In the genomic region with DNA sequence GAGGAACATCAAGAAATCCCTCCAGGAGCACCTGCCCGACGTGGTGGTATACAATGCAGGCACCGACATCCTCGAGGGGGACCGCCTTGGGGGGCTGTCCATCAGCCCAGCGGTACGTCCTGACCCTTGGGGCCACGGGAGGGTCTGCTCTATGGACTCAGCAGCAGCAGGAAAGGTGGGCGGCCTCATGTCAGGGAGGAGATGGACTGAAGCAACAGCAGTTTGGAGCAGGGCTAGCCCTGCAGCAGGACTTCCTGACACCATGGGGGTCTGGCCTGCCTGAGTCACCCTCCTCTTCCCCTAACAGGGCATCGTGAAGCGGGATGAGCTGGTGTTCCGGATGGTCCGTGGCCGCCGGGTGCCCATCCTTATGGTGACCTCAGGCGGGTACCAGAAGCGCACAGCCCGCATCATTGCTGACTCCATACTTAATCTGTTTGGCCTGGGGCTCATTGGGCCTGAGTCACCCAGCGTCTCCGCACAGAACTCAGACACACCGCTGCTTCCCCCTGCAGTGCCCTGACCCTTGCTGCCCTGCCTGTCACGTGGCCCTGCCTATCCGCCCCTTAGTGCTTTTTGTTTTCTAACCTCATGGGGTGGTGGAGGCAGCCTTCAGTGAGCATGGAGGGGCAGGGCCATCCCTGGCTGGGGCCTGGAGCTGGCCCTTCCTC, we compare ENCODE assay signal across 18 cellular contexts. TPM values are rescaled to one million over a fixed set of nuclear protein-coding genes. Genes with fewer than 3 reads are reported as not detected.
DNase-seq lines count a peak whose midpoint lies in the region; ATAC-seq and TF ChIP-seq lines count a peak whose summit lies in the region.
"Had no signal": no experiment of that assay in that cellular context is flagged by ENCODE, and none has a peak within 500 bp of the region (broad histone marks: within the 10 kb centered on the region; RNA-seq: fewer than 3 reads in every experiment).

No MANE protein-coding gene starts in this region.

- peak; percentile 71 for DNase-seq in MCF 10A (ENCODE audit: unreplicated experiment)
- DNase-seq in breast epithelium (ENCODE audit: low spot score in 2 of 2): no peak
- no peak for DNase-seq in RWPE2 (ENCODE audit: low spot score)
- DNase-seq in foreskin keratinocyte: peak in 1 of 2 donors; percentile 78
- peak; percentile 48 for DNase-seq in upper lobe of right lung
- DNase-seq in SIG-M5 (lab: John Stamatoyannopoulos, UW): no peak
- no peak for DNase-seq in RPMI8226
- no peak for DNase-seq in CD8-positive, alpha-beta T cell
- DNase-seq: activated CD4-positive, CD25-positive, alpha-beta regulatory T cell treated with anti-CD3 and anti-CD28 coated beads, Interleukin-2, amount 50 U/mL, for 72 hours; adrenal gland; gastrocnemius medialis; NCI-H146; SJCRH30 had no signal

- peaks cover 33% of the 10 kb centered on the region for H3K4me1 Mint-ChIP-seq in MCF 10A (ENCODE audit: insufficient read depth, unreplicated experiment)
- H3K4me1 Mint-ChIP-seq in CD8-positive, alpha-beta T cell (ENCODE audit: low read depth): no peaks in the 10 kb centered on the region

- POLR2A ChIA-PET in MCF 10A (lab: Yijun Ruan, JAX): no interaction called here
- POLR2A ChIA-PET in CD8-positive, alpha-beta T cell (lab: Charles Lee): interaction anchor here (0.6 kb wide), 1 partner anchor 1384 kb away, joined by 3 read pairs; no protein-coding TSS in a partner anchor

- TF ChIP-seq POLR2A in breast epithelium (IDR thresholded peaks at IDR 0.05): no peak

- CTCF ChIA-PET in MCF 10A (lab: Yijun Ruan, JAX): interaction anchor here (0.7 to 2.0 kb wide), 8 partner anchors 8 to 154 kb away, joined by 3 to 13 read pairs (median 4); no protein-coding TSS in a partner anchor
- CTCF ChIA-PET in CD8-positive, alpha-beta T cell (lab: Charles Lee): interaction anchor here (0.9 to 2.6 kb wide), 2 partner anchors 144 to 151 kb away, joined by 3 to 9 read pairs; no protein-coding TSS in a partner anchor

- H3K4me1 ChIP-seq in breast epithelium (peaks cover 0 to 9% of the 10 kb centered on the region in 2 donors), RWPE2 (ENCODE audit: insufficient read depth, poor library complexity, severe bottlenecking) (peaks cover 19% of the 10 kb centered on the region), foreskin keratinocyte (peaks cover 7% of the 10 kb centered on the region), upper lobe of right lung (no peaks in the 10 kb centered on the region)
- no peaks in the 10 kb centered on the region for H3K4me1 ChIP-seq in CD8-positive, alpha-beta T cell (ENCODE audit: insufficient read depth, low read length)
- H3K4me1 ChIP-seq: HAP-1 had no signal

- no peak overlapping the region for H3K4me3 Mint-ChIP-seq in MCF 10A (ENCODE audit: unreplicated experiment)
- H3K4me3 Mint-ChIP-seq in CD8-positive, alpha-beta T cell: no peak overlapping the region

- ATAC-seq in RWPE2 (ENCODE audit: low read depth) (peak; percentile 80), foreskin keratinocyte (peak; percentile 87), upper lobe of right lung (no peak)
- ATAC-seq in CD8-positive, alpha-beta T cell: no peak
- ATAC-seq: gastrocnemius medialis had no signal

- BruUV-seq in MCF 10A (replicated peaks; lab: Mats Ljungman, UMichigan): no TSS peak

- H3K9me3 ChIP-seq in breast epithelium: no peaks in the 10 kb centered on the region
- no peaks in the 10 kb centered on the region for H3K9me3 ChIP-seq in RWPE2 (ENCODE audit: severe bottlenecking)
- H3K9me3 ChIP-seq in upper lobe of right lung: no peaks in the 10 kb centered on the region
- no peaks in the 10 kb centered on the region for H3K9me3 ChIP-seq in CD8-positive, alpha-beta T cell (ENCODE audit: low read length)
- H3K9me3 ChIP-seq: adrenal gland; BLaER1 treated with 17β-estradiol and CSF1 and Interleukin-3, amounts not matched to agents 10 nM and 100 nM; gastrocnemius medialis; HAP-1; SJCRH30 had no signal

- TF ChIP-seq CTCF in MCF 10A (IDR thresholded peaks at IDR 0.05; ENCODE audit: unreplicated experiment): no peak
- TF ChIP-seq CTCF in breast epithelium (IDR thresholded peaks at IDR 0.05): no peak
- no peak for TF ChIP-seq CTCF in RWPE2 (IDR thresholded peaks at IDR 0.05; ENCODE audit: poor library complexity, severe bottlenecking)
- no peak for TF ChIP-seq CTCF in foreskin keratinocyte (conservative IDR thresholded peaks at IDR 0.05)
- TF ChIP-seq CTCF in upper lobe of right lung (IDR thresholded peaks at IDR 0.05): no peak
- no peak for TF ChIP-seq CTCF in CD8-positive, alpha-beta T cell (IDR thresholded peaks at IDR 0.05)

- no peaks in the 10 kb centered on the region for H3K27me3 ChIP-seq in breast epithelium
- H3K27me3 ChIP-seq in RWPE2 (ENCODE audit: insufficient read depth, poor library complexity, severe bottlenecking): no peaks in the 10 kb centered on the region
- no peaks in the 10 kb centered on the region for H3K27me3 ChIP-seq in foreskin keratinocyte
- no peaks in the 10 kb centered on the region for H3K27me3 ChIP-seq in upper lobe of right lung
- no peaks in the 10 kb centered on the region for H3K27me3 ChIP-seq in CD8-positive, alpha-beta T cell (ENCODE audit: insufficient read depth, low read length)
- H3K27me3 ChIP-seq: adrenal gland; BLaER1 treated with 17β-estradiol and CSF1 and Interleukin-3, amounts not matched to agents 10 nM and 100 nM; gastrocnemius medialis; SJCRH30 had no signal

- no peaks in the 10 kb centered on the region for H3K9me3 Mint-ChIP-seq in MCF 10A (ENCODE audit: unreplicated experiment)
- H3K9me3 Mint-ChIP-seq in CD8-positive, alpha-beta T cell: no peaks in the 10 kb centered on the region

- intact Hi-C loops in MCF 10A (cut with micrococcal nuclease) (no loop called here), breast epithelium (cut with DNase I; ENCODE audit: low total_unique reads) (loop anchor here (5.0 kb wide), 1 partner anchor 143 kb away; no protein-coding TSS in a partner anchor), upper lobe of right lung (cut with DNase I) (no loop called here)
- intact Hi-C loops in CD8-positive, alpha-beta T cell (cut with DNase I, micrococcal nuclease): no loop called here

- peaks cover 6% of the 10 kb centered on the region for H3K36me3 Mint-ChIP-seq in MCF 10A (ENCODE audit: insufficient read depth, unreplicated experiment)
- H3K36me3 Mint-ChIP-seq in CD8-positive, alpha-beta T cell: peaks cover 3% of the 10 kb centered on the region

- H3K27me3 Mint-ChIP-seq in MCF 10A (ENCODE audit: insufficient read depth, unreplicated experiment): no peaks in the 10 kb centered on the region
- H3K27me3 Mint-ChIP-seq in CD8-positive, alpha-beta T cell (ENCODE audit: low read depth): no peaks in the 10 kb centered on the region

- H3K36me3 ChIP-seq in breast epithelium (no peaks in the 10 kb centered on the region), RWPE2 (ENCODE audit: low read depth) (no peaks in the 10 kb centered on the region), upper lobe of right lung (no peaks in the 10 kb centered on the region)
- no peaks in the 10 kb centered on the region for H3K36me3 ChIP-seq in CD8-positive, alpha-beta T cell (ENCODE audit: insufficient read depth, low read length)
- H3K36me3 ChIP-seq: adrenal gland; BLaER1 treated with 17β-estradiol and CSF1 and Interleukin-3, amounts not matched to agents 10 nM and 100 nM; gastrocnemius medialis; HAP-1; SJCRH30 had no signal

- no peak overlapping the region for H3K27ac Mint-ChIP-seq in MCF 10A (ENCODE audit: low read depth, unreplicated experiment)
- H3K27ac Mint-ChIP-seq in CD8-positive, alpha-beta T cell: no peak overlapping the region

- H3K4me3 ChIP-seq in breast epithelium (no peak overlapping the region), RWPE2 (ENCODE audit: severe bottlenecking) (no peak overlapping the region), upper lobe of right lung (no peak overlapping the region)
- H3K4me3 ChIP-seq in CD8-positive, alpha-beta T cell (ENCODE audit: low read depth, low read length): no peak overlapping the region
- H3K4me3 ChIP-seq: adrenal gland; BLaER1 treated with 17β-estradiol and CSF1 and Interleukin-3, amounts not matched to agents 10 nM and 100 nM; gastrocnemius medialis; HAP-1; SJCRH30; skin epidermis had no signal

- H3K27ac ChIP-seq in breast epithelium: no peak overlapping the region
- H3K27ac ChIP-seq in RWPE2 (ENCODE audit: poor library complexity, severe bottlenecking): peak overlapping the region; percentile 23
- H3K27ac ChIP-seq in foreskin keratinocyte: peak overlapping the region; percentile 61
- H3K27ac ChIP-seq in upper lobe of right lung: no peak overlapping the region
- H3K27ac ChIP-seq in CD8-positive, alpha-beta T cell (ENCODE audit: low read depth, low read length): no peak overlapping the region
- H3K27ac ChIP-seq: 22Rv1; adrenal gland; BLaER1 treated with 17β-estradiol and CSF1 and Interleukin-3, amounts not matched to agents 10 nM and 100 nM; gastrocnemius medialis; SJCRH30; skin epidermis had no signal

RNA-seq across cellular contexts. Expression of a gene that starts 24.2 kb away (rescaled TPM):
- 8.7 and 9.3 TPM in 2 replicates for total RNA-seq in MCF 10A (2022)
- 10 to 100 TPM; 14.2 to 21.7 (median 14.4) TPM for total RNA-seq in breast epithelium
- total RNA-seq in foreskin keratinocyte: 13.3 and 13.5 TPM in 2 replicates
- 13.8 and 14.9 TPM in 2 replicates for polyA plus RNA-seq in foreskin keratinocyte
- 15.0 TPM for total RNA-seq in upper lobe of right lung
- total RNA-seq in CD8-positive, alpha-beta T cell: 1 to 10 TPM; 4.6 to 5.8 TPM

RNA-seq across cellular contexts. Expression of a gene that starts 44.6 kb away (rescaled TPM):
- total RNA-seq in MCF 10A (2022): not detected in 2 replicates
- total RNA-seq in breast epithelium: 100 to 1,000 TPM in 1 of 3 donors, 10 to 100 TPM in 2; 43.5 to 663 (median 81.3) TPM
- total RNA-seq in foreskin keratinocyte: 4.0 and 5.5 TPM in 2 replicates
- polyA plus RNA-seq in foreskin keratinocyte: 2.8 and 4.1 TPM in 2 replicates
- 32.9 TPM for total RNA-seq in upper lobe of right lung
- 10 to 100 TPM; 11.6 to 13.7 TPM for total RNA-seq in CD8-positive, alpha-beta T cell
- total RNA-seq: SJCRH30; T-helper 2 cell treated with Interferon-gamma antibody and Interleukin-4, amounts not matched to agents 100 ng/mL and 5 ng/mL, for 36 hours had no signal

Comparison
In these comparisons a context has a peak if more than half of its experiments do, and no peak if none do; other contexts are left out.
1. DNase-seq: peak in MCF 10A (single experiment) and upper lobe of right lung (single experiment); none in breast epithelium (0 of 2), RWPE2 (single experiment), SIG-M5 (single experiment), RPMI8226 (single experiment) and CD8-positive, alpha-beta T cell (0 of 7).
2. H3K27ac ChIP-seq: peak in RWPE2 (single experiment) and foreskin keratinocyte (single experiment); none in breast epithelium (0 of 2), upper lobe of right lung (single experiment) and CD8-positive, alpha-beta T cell (single experiment).
3. ATAC-seq: peak in RWPE2 (single experiment) and foreskin keratinocyte (single experiment); none in upper lobe of right lung (single experiment) and CD8-positive, alpha-beta T cell (single experiment).